ENCODE assay signal across 1 cellular context in the genomic region with DNA sequence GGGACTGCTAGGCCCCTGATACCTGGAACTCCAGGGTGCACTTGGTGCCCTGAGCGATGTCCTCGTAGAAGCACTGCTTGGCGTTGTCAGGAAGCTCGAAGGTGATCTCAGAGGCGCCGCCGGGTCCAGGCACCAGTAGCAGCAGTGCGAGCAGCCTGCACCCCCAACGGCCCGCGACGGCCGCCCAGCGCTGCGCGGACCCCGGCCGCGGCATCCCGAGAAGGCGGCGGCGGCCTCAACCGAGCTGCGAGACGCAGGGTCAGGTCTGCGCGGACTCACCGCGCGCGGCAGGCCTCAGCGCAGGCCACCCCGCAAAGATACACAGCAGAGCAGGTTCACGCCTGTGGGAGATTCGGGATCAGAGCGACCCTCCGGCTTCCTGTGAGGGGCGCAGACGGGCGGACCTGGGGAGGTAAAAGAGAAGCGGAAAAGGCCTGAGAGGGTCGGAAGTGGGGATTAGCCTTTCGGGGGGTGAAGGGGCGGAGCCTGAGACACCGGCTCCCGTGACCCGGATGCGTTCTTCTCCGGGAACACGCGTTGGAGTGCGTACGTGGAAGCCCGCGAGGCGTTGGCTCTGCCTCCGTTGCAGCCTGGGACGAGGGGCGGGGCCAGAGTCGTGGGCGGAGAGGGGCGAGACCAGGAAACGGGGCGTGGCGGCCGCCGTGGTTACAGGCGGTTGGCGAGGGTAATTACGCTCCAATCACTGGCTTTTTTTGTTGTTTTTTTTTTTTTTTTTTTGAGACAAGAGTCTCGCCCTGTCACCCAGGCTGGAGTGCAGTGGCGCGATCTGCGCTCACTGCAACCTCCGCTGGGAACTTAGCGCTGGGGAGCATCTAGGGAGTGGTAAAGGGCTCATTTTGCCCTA.
TF ChIP-seq lines count a peak whose summit lies in the region.

A gene (minus strand): TSS at position 458 of the 865 bp plus-strand sequence. CDS start 244 bp downstream, at position 214.

TF ChIP-seq in HepG2, 621 proteins besides CTCF, POLR2A, EP300 and RAD21 (continued from another document and continues in another):
- TF ChIP-seq, protein P1, sequence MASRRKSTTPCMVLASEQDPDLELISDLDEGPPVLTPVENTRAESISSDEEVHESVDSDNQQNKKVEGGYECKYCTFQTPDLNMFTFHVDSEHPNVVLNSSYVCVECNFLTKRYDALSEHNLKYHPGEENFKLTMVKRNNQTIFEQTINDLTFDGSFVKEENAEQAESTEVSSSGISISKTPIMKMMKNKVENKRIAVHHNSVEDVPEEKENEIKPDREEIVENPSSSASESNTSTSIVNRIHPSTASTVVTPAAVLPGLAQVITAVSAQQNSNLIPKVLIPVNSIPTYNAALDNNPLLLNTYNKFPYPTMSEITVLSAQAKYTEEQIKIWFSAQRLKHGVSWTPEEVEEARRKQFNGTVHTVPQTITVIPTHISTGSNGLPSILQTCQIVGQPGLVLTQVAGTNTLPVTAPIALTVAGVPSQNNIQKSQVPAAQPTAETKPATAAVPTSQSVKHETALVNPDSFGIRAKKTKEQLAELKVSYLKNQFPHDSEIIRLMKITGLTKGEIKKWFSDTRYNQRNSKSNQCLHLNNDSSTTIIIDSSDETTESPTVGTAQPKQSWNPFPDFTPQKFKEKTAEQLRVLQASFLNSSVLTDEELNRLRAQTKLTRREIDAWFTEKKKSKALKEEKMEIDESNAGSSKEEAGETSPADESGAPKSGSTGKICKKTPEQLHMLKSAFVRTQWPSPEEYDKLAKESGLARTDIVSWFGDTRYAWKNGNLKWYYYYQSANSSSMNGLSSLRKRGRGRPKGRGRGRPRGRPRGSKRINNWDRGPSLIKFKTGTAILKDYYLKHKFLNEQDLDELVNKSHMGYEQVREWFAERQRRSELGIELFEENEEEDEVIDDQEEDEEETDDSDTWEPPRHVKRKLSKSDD (CRISPR knock-in tag; IDR thresholded peaks at IDR 0.05; ENCODE audit: low read depth) = no peak
- peak; percentile 98 for TF ChIP-seq YEATS4 (CRISPR knock-in tag; IDR thresholded peaks at IDR 0.05; ENCODE audit: borderline replicate concordance)
- TF ChIP-seq, protein P2, sequence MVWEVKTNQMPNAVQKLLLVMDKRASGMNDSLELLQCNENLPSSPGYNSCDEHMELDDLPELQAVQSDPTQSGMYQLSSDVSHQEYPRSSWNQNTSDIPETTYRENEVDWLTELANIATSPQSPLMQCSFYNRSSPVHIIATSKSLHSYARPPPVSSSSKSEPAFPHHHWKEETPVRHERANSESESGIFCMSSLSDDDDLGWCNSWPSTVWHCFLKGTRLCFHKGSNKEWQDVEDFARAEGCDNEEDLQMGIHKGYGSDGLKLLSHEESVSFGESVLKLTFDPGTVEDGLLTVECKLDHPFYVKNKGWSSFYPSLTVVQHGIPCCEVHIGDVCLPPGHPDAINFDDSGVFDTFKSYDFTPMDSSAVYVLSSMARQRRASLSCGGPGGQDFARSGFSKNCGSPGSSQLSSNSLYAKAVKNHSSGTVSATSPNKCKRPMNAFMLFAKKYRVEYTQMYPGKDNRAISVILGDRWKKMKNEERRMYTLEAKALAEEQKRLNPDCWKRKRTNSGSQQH (CRISPR knock-in tag; IDR thresholded peaks at IDR 0.05; ENCODE audit: low read depth) = peak; percentile 16; the same call in 1 of the 2 replicates
- TF ChIP-seq, protein P3, sequence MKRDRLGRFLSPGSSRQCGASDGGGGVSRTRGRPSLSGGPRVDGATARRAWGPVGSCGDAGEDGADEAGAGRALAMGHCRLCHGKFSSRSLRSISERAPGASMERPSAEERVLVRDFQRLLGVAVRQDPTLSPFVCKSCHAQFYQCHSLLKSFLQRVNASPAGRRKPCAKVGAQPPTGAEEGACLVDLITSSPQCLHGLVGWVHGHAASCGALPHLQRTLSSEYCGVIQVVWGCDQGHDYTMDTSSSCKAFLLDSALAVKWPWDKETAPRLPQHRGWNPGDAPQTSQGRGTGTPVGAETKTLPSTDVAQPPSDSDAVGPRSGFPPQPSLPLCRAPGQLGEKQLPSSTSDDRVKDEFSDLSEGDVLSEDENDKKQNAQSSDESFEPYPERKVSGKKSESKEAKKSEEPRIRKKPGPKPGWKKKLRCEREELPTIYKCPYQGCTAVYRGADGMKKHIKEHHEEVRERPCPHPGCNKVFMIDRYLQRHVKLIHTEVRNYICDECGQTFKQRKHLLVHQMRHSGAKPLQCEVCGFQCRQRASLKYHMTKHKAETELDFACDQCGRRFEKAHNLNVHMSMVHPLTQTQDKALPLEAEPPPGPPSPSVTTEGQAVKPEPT (CRISPR knock-in tag; IDR thresholded peaks at IDR 0.05; ENCODE audit: low read depth) = peak; percentile 46; the same call in 1 of the 2 replicates
- TF ChIP-seq RNF2 (conservative IDR thresholded peaks at IDR 0.05; ENCODE audit: low read depth) = peak; percentile 78
- no peak for TF ChIP-seq EHMT2 (IDR thresholded peaks at IDR 0.05; ENCODE audit: borderline replicate concordance, low read depth, low read length)
- TF ChIP-seq, protein P4, sequence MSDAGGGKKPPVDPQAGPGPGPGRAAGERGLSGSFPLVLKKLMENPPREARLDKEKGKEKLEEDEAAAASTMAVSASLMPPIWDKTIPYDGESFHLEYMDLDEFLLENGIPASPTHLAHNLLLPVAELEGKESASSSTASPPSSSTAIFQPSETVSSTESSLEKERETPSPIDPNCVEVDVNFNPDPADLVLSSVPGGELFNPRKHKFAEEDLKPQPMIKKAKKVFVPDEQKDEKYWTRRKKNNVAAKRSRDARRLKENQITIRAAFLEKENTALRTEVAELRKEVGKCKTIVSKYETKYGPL (CRISPR knock-in tag; IDR thresholded peaks at IDR 0.05) = no peak; the same call in 1 of the 2 replicates
- TF ChIP-seq SIN3A (IDR thresholded peaks at IDR 0.05; ENCODE audit: borderline replicate concordance, low read depth, low read length) = peak; percentile 56; the same call in 1 of the 2 replicates
- TF ChIP-seq, protein P5, sequence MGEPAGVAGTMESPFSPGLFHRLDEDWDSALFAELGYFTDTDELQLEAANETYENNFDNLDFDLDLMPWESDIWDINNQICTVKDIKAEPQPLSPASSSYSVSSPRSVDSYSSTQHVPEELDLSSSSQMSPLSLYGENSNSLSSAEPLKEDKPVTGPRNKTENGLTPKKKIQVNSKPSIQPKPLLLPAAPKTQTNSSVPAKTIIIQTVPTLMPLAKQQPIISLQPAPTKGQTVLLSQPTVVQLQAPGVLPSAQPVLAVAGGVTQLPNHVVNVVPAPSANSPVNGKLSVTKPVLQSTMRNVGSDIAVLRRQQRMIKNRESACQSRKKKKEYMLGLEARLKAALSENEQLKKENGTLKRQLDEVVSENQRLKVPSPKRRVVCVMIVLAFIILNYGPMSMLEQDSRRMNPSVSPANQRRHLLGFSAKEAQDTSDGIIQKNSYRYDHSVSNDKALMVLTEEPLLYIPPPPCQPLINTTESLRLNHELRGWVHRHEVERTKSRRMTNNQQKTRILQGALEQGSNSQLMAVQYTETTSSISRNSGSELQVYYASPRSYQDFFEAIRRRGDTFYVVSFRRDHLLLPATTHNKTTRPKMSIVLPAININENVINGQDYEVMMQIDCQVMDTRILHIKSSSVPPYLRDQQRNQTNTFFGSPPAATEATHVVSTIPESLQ (CRISPR knock-in tag; conservative IDR thresholded peaks at IDR 0.05) = no peak; the same call in 1 of the 2 replicates
- TF ChIP-seq, protein P6, sequence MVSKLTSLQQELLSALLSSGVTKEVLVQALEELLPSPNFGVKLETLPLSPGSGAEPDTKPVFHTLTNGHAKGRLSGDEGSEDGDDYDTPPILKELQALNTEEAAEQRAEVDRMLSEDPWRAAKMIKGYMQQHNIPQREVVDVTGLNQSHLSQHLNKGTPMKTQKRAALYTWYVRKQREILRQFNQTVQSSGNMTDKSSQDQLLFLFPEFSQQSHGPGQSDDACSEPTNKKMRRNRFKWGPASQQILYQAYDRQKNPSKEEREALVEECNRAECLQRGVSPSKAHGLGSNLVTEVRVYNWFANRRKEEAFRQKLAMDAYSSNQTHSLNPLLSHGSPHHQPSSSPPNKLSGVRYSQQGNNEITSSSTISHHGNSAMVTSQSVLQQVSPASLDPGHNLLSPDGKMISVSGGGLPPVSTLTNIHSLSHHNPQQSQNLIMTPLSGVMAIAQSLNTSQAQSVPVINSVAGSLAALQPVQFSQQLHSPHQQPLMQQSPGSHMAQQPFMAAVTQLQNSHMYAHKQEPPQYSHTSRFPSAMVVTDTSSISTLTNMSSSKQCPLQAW (CRISPR knock-in tag; IDR thresholded peaks at IDR 0.05) = peak; percentile 73
- TF ChIP-seq LCORL (IDR thresholded peaks at IDR 0.05) = no peak
- peak; percentile 70; the same call in 1 of the 2 replicates for TF ChIP-seq LCORL (CRISPR knock-in tag; IDR thresholded peaks at IDR 0.05)
- peak; percentile 66; the same call in 1 of the 2 replicates for TF ChIP-seq MIER3 (CRISPR knock-in tag; IDR thresholded peaks at IDR 0.05; ENCODE audit: borderline replicate concordance)
- TF ChIP-seq, protein P7, sequence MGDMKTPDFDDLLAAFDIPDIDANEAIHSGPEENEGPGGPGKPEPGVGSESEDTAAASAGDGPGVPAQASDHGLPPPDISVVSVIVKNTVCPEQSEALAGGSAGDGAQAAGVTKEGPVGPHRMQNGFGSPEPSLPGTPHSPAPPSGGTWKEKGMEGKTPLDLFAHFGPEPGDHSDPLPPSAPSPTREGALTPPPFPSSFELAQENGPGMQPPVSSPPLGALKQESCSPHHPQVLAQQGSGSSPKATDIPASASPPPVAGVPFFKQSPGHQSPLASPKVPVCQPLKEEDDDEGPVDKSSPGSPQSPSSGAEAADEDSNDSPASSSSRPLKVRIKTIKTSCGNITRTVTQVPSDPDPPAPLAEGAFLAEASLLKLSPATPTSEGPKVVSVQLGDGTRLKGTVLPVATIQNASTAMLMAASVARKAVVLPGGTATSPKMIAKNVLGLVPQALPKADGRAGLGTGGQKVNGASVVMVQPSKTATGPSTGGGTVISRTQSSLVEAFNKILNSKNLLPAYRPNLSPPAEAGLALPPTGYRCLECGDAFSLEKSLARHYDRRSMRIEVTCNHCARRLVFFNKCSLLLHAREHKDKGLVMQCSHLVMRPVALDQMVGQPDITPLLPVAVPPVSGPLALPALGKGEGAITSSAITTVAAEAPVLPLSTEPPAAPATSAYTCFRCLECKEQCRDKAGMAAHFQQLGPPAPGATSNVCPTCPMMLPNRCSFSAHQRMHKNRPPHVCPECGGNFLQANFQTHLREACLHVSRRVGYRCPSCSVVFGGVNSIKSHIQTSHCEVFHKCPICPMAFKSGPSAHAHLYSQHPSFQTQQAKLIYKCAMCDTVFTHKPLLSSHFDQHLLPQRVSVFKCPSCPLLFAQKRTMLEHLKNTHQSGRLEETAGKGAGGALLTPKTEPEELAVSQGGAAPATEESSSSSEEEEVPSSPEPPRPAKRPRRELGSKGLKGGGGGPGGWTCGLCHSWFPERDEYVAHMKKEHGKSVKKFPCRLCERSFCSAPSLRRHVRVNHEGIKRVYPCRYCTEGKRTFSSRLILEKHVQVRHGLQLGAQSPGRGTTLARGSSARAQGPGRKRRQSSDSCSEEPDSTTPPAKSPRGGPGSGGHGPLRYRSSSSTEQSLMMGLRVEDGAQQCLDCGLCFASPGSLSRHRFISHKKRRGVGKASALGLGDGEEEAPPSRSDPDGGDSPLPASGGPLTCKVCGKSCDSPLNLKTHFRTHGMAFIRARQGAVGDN (CRISPR knock-in tag; IDR thresholded peaks at IDR 0.05) = peak; percentile 93
- TF ChIP-seq, protein P8, sequence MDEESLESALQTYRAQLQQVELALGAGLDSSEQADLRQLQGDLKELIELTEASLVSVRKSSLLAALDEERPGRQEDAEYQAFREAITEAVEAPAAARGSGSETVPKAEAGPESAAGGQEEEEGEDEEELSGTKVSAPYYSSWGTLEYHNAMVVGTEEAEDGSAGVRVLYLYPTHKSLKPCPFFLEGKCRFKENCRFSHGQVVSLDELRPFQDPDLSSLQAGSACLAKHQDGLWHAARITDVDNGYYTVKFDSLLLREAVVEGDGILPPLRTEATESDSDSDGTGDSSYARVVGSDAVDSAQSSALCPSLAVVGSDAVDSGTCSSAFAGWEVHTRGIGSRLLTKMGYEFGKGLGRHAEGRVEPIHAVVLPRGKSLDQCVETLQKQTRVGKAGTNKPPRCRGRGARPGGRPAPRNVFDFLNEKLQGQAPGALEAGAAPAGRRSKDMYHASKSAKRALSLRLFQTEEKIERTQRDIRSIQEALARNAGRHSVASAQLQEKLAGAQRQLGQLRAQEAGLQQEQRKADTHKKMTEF (CRISPR knock-in tag; IDR thresholded peaks at IDR 0.05) = peak; percentile 85; the same call in 1 of the 2 replicates
- TF ChIP-seq, protein P9, sequence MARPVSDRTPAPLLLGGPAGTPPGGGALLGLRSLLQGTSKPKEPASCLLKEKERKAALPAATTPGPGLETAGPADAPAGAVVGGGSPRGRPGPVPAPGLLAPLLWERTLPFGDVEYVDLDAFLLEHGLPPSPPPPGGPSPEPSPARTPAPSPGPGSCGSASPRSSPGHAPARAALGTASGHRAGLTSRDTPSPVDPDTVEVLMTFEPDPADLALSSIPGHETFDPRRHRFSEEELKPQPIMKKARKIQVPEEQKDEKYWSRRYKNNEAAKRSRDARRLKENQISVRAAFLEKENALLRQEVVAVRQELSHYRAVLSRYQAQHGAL (CRISPR knock-in tag; IDR thresholded peaks at IDR 0.05; ENCODE audit: not compliant biosample characterization) = peak; percentile 64
- TF ChIP-seq, protein P10, sequence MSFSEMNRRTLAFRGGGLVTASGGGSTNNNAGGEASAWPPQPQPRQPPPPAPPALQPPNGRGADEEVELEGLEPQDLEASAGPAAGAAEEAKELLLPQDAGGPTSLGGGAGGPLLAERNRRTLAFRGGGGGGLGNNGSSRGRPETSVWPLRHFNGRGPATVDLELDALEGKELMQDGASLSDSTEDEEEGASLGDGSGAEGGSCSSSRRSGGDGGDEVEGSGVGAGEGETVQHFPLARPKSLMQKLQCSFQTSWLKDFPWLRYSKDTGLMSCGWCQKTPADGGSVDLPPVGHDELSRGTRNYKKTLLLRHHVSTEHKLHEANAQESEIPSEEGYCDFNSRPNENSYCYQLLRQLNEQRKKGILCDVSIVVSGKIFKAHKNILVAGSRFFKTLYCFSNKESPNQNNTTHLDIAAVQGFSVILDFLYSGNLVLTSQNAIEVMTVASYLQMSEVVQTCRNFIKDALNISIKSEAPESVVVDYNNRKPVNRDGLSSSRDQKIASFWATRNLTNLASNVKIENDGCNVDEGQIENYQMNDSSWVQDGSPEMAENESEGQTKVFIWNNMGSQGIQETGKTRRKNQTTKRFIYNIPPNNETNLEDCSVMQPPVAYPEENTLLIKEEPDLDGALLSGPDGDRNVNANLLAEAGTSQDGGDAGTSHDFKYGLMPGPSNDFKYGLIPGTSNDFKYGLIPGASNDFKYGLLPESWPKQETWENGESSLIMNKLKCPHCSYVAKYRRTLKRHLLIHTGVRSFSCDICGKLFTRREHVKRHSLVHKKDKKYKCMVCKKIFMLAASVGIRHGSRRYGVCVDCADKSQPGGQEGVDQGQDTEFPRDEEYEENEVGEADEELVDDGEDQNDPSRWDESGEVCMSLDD (CRISPR knock-in tag; IDR thresholded peaks at IDR 0.05; ENCODE audit: borderline replicate concordance) = no peak
- TF ChIP-seq PITX1 (CRISPR knock-in tag; IDR thresholded peaks at IDR 0.05) = peak; percentile 99
- TF ChIP-seq POLR2AphosphoS2 (IDR thresholded peaks at IDR 0.05; ENCODE audit: low read depth, low read length) = no peak
- TF ChIP-seq SCMH1 (CRISPR knock-in tag; IDR thresholded peaks at IDR 0.05; ENCODE audit: borderline replicate concordance) = no peak
- 0 out of 2 replicates have a peak, but pooled peaks have one; percentile 58 for TF ChIP-seq ZNF616 (CRISPR knock-in tag; IDR thresholded peaks at IDR 0.05; ENCODE audit: low read depth)
- peak; percentile 48 for TF ChIP-seq XRCC5 (optimal IDR thresholded peaks at IDR 0.05; ENCODE audit: low read length)
- peak; percentile 42; the same call in 1 of the 2 replicates for TF ChIP-seq FOXK1 (CRISPR knock-in tag; IDR thresholded peaks at IDR 0.05; ENCODE audit: borderline replicate concordance, low read depth)
- TF ChIP-seq HES4 (CRISPR knock-in tag; IDR thresholded peaks at IDR 0.05; ENCODE audit: borderline replicate concordance) = peak; percentile 76
- no peak for TF ChIP-seq ZNF572 (CRISPR knock-in tag; IDR thresholded peaks at IDR 0.05)
